17 cellular contexts compared by ENCODE assay signal in the genomic region with DNA sequence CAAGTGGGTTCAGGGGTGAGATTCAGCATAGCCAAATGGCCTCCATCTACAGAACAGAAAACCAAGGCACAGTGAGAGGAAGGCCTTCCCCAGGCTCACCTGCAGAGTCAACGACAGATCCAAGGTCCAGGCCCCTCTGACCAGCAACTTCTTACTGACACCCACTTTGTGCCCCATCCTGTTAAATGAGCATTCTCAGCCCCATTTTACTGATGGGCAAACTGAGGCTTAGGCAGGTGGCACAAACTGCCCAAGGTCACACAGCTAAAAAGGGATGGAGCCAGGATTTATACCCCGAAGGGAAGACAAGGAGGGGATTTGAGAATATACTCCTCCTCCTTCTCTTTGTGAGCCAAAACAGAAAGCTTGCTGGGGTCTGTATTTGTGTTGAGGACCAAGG. TPM values are rescaled to one million over a fixed set of nuclear protein-coding genes. Genes with fewer than 3 reads are reported as not detected.
DNase-seq lines count a peak whose midpoint lies in the region; ATAC-seq and TF ChIP-seq lines count a peak whose summit lies in the region.
"Had no signal": no experiment of that assay in that cellular context is flagged by ENCODE, and none has a peak within 500 bp of the region (broad histone marks: within the 10 kb centered on the region; RNA-seq: fewer than 3 reads in every experiment).

No MANE protein-coding gene starts in this region.

- no peak for TF ChIP-seq CTCF in natural killer cell (IDR thresholded peaks at IDR 0.05)

- H3K36me3 Mint-ChIP-seq in natural killer cell (no peaks in the 10 kb centered on the region), immature natural killer cell (peaks cover 4 to 21% (median 8%) of the 10 kb centered on the region in 3 donors)
- H3K36me3 Mint-ChIP-seq in natural killer cell treated with Interleukin-12 subunit alpha and Interleukin-12 subunit beta and Interleukin-15 and Interleukin-18, amount 100 ng/mL, for 72 hours: no peaks in the 10 kb centered on the region

- H3K27me3 Mint-ChIP-seq in natural killer cell (ENCODE audit: low read depth in 2 of 2) (no peaks in the 10 kb centered on the region), immature natural killer cell (ENCODE audit: low read depth in 3 of 3) (peaks cover 0 to 8% (median 0%) of the 10 kb centered on the region in 3 donors)
- H3K27me3 Mint-ChIP-seq in natural killer cell treated with Interleukin-12 subunit alpha and Interleukin-12 subunit beta and Interleukin-15 and Interleukin-18, amount 100 ng/mL, for 72 hours: no peaks in the 10 kb centered on the region

- intact Hi-C loops in natural killer cell (cut with micrococcal nuclease) (loop anchor here (10.0 kb wide), 1 partner anchor 193 kb away; a partner anchor contains a TSS), Right ventricle myocardium inferior (cut with DNase I) (no loop called here)

- no peaks in the 10 kb centered on the region for H3K27me3 ChIP-seq in NT2/D1 (ENCODE audit: insufficient read depth, insufficient read length)

- H3K9me3 Mint-ChIP-seq in natural killer cell: no peaks in the 10 kb centered on the region
- H3K9me3 Mint-ChIP-seq in natural killer cell treated with Interleukin-12 subunit alpha and Interleukin-12 subunit beta and Interleukin-15 and Interleukin-18, amount 100 ng/mL, for 72 hours: no peaks in the 10 kb centered on the region
- H3K9me3 Mint-ChIP-seq in immature natural killer cell: peaks cover 0 to 4% (median 0%) of the 10 kb centered on the region in 6 donors

- no peak for DNase-seq in natural killer cell
- no peak for DNase-seq in natural killer cell treated with Interleukin-12 subunit alpha and Interleukin-12 subunit beta and Interleukin-15 and Interleukin-18, amount 100 ng/mL, for 72 hours (ENCODE audit: low spot score)
- DNase-seq in NT2/D1 (ENCODE audit: low read depth, low spot score): no peak
- DNase-seq in immature natural killer cell: no peak
- no peak for DNase-seq in DMS153 (lab: John Stamatoyannopoulos, UW)
- no peak for DNase-seq in Right ventricle myocardium inferior (ENCODE audit: missing footprints)
- DNase-seq: DMS53, GDM1, Kasumi-1, NCI-H1417 treated with DMSO at 0.1 percent for 48 hours, NCI-H187 treated with DMSO at 0.1 percent for 48 hours, NCI-H2107, NCI-H446 treated with DMSO at 0.1 percent for 48 hours, NCI-H69, SIG-M5, SK-N-SH had no signal

- no peaks in the 10 kb centered on the region for H3K36me3 ChIP-seq in NT2/D1 (ENCODE audit: insufficient read depth, insufficient read length, low read length)

- H3K4me1 Mint-ChIP-seq in natural killer cell: peaks cover 79 to 83% of the 10 kb centered on the region in 2 donors
- peaks cover 28 to 47% of the 10 kb centered on the region in 2 donors for H3K4me1 Mint-ChIP-seq in natural killer cell treated with Interleukin-12 subunit alpha and Interleukin-12 subunit beta and Interleukin-15 and Interleukin-18, amount 100 ng/mL, for 72 hours (ENCODE audit: low read depth in 2 of 2)
- H3K4me1 Mint-ChIP-seq in immature natural killer cell: peaks cover 79 to 88% of the 10 kb centered on the region in 2 donors

- H3K27ac Mint-ChIP-seq in natural killer cell: peak overlapping the region; percentile 64 to 80
- H3K27ac Mint-ChIP-seq in natural killer cell treated with Interleukin-12 subunit alpha and Interleukin-12 subunit beta and Interleukin-15 and Interleukin-18, amount 100 ng/mL, for 72 hours: peak overlapping the region in 1 of 2 donors; percentile 37
- H3K27ac Mint-ChIP-seq in immature natural killer cell: peak overlapping the region; percentile 63 to 87 (median 68)

- ATAC-seq in natural killer cell (no peak), Right ventricle myocardium inferior (no peak), HG03280 (IDR thresholded peaks at IDR 0.05; ENCODE audit: unreplicated experiment) (no peak)
- no peak for ATAC-seq in natural killer cell treated with Interleukin-12 subunit alpha and Interleukin-12 subunit beta and Interleukin-15 and Interleukin-18, amount 100 ng/mL, for 72 hours

- peaks cover 19% of the 10 kb centered on the region for H3K4me1 ChIP-seq in NT2/D1 (ENCODE audit: insufficient read depth, insufficient read length)

- no peak overlapping the region for H3K4me3 ChIP-seq in NT2/D1 (ENCODE audit: insufficient read length, low read depth)

- no peaks in the 10 kb centered on the region for H3K9me3 ChIP-seq in NT2/D1 (ENCODE audit: insufficient read depth, low read length)
- H3K9me3 ChIP-seq: SK-N-SH had no signal

- peak overlapping the region; percentile 27 for H3K9ac ChIP-seq in NT2/D1 (ENCODE audit: insufficient read length, low read depth)
- H3K9ac ChIP-seq: SK-N-SH had no signal

- H3K4me3 Mint-ChIP-seq in natural killer cell (no peak overlapping the region), immature natural killer cell (peak overlapping the region in 1 of 5 donors; percentile 18)
- no peak overlapping the region for H3K4me3 Mint-ChIP-seq in natural killer cell treated with Interleukin-12 subunit alpha and Interleukin-12 subunit beta and Interleukin-15 and Interleukin-18, amount 100 ng/mL, for 72 hours

RNA-seq across cellular contexts. Expression of a gene that starts 9.3 kb away (rescaled TPM):
- total RNA-seq in natural killer cell: 10 to 100 TPM; 59.3 to 60.9 (median 59.8) TPM
- 1 to 10 TPM; 1.1 TPM for total RNA-seq in natural killer cell treated with Interleukin-12 subunit alpha and Interleukin-12 subunit beta and Interleukin-15 and Interleukin-18, amount 100 ng/mL, for 72 hours
- polyA plus RNA-seq in immature natural killer cell: 10 to 100 TPM in 1 of 3 donors, 1 to 10 TPM in 2; 5.1 to 14.2 (median 5.1) TPM
- 1.4 TPM for total RNA-seq in Right ventricle myocardium inferior

Comparison
In these comparisons a context has a peak if more than half of its experiments do, and no peak if none do; other contexts are left out.
1. RNA of a gene that starts 9.3 kb away (total RNA-seq): 59.3 to 60.9 TPM in natural killer cell; 1.4 TPM in Right ventricle myocardium inferior (single experiment) and 1.1 TPM in natural killer cell treated with Interleukin-12 subunit alpha and Interleukin-12 subunit beta and Interleukin-15 and Interleukin-18, amount 100 ng/mL, for 72 hours; every median in the first group is over 10 times any median in the second.